In the genomic region with DNA sequence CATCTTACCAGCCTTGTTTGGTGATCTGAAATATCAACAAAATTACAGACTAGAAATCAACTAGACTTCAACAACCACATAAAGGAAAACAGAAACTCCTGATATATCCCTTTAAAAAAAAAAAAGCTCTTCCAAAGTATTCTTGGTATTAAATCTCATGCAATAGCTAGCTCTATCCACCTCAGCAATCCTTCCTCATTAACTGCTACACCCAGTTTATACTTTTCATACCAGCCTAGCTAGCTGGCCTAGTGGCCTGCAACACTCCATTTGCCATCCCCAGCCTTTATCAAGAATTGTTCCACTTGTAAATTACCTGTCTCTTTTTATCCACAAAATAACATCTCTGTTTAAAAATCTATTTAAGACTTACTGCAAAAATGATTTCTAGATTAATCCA, we compare ENCODE assay signal across 14 cellular contexts.
A peak's percentile ranks its signal among the peaks of the same experiment; 100 is the strongest.
DNase-seq lines count a peak whose midpoint lies in the region; ATAC-seq and TF ChIP-seq lines count a peak whose summit lies in the region.
"Had no signal": no experiment of that assay in that cellular context is flagged by ENCODE, and none has a peak within 500 bp of the region (broad histone marks: within the 10 kb centered on the region; RNA-seq: fewer than 3 reads in every experiment).

No MANE protein-coding gene starts in this region.

- no peaks in the 10 kb centered on the region for H3K27me3 Mint-ChIP-seq in activated T-cell treated with anti-CD3 and anti-CD28 coated beads, Interleukin-2, amount 50 U/mL, for 72 hours (ENCODE audit: low read depth)
- no peaks in the 10 kb centered on the region for H3K27me3 Mint-ChIP-seq in activated CD8-positive, alpha-beta T cell treated with anti-CD3 and anti-CD28 coated beads for 36 hours
- H3K27me3 Mint-ChIP-seq in glutamatergic neuron (ENCODE audit: unreplicated experiment) = no peaks in the 10 kb centered on the region

- H3K9me3 ChIP-seq in osteoblast (ENCODE audit: low read depth, low read length) = no peaks in the 10 kb centered on the region

- CTCF ChIA-PET in activated CD8-positive, alpha-beta T cell treated with anti-CD3 and anti-CD28 coated beads for 36 hours (lab: Charles Lee) = interaction anchor here (1.4 kb wide), 1 partner anchor 9 kb away, joined by 4 read pairs; no protein-coding TSS in a partner anchor

- H3K36me3 ChIP-seq in osteoblast (ENCODE audit: insufficient read depth, low read length) = no peaks in the 10 kb centered on the region

- POLR2A ChIA-PET in activated CD8-positive, alpha-beta T cell treated with anti-CD3 and anti-CD28 coated beads for 36 hours (lab: Charles Lee) = interaction anchor here (1.0 kb wide), 1 partner anchor 9 kb away, joined by 3 read pairs; no protein-coding TSS in a partner anchor

- no peak for DNase-seq in activated T-cell treated with anti-CD3 and anti-CD28 coated beads, Interleukin-2, amount 50 U/mL, for 72 hours
- DNase-seq in activated T-cell treated with anti-CD3 and anti-CD28 coated beads for 4 hours = no peak
- no peak for DNase-seq in activated CD8-positive, alpha-beta T cell treated with anti-CD3 and anti-CD28 coated beads for 36 hours
- DNase-seq in glutamatergic neuron = no peak
- DNase-seq in stimulated activated CD8-positive, alpha-beta memory T cell treated with anti-CD3 and anti-CD28 coated beads, Interleukin-4, amount 100 ng/mL, for 48 hours = peak; percentile 14
- no peak for DNase-seq in NCI-H1694 treated with DMSO at 0.1 percent for 48 hours (lab: John Stamatoyannopoulos, UW)
- DNase-seq in osteoblast (ENCODE audit: insufficient read length, low spot score, missing footprints) = no peak
- DNase-seq: activated CD4-positive, alpha-beta memory T cell treated with anti-CD3 and anti-CD28 coated beads, Interleukin-2, amount 10 ng/mL, durations not matched to agents 7 days and 5 days; activated effector memory CD4-positive, alpha-beta T cell treated with anti-CD3 and anti-CD28 coated beads, Interleukin-2, amount 50 U/mL, for 16 hours; central memory CD4-positive, alpha-beta T cell; foreskin keratinocyte; NCI-H1436 treated with DMSO at 0.1 percent for 48 hours had no signal

- peaks cover 82% of the 10 kb centered on the region for H3K4me1 Mint-ChIP-seq in activated T-cell treated with anti-CD3 and anti-CD28 coated beads, Interleukin-2, amount 50 U/mL, for 72 hours (ENCODE audit: low read depth)
- H3K4me1 Mint-ChIP-seq in activated CD8-positive, alpha-beta T cell treated with anti-CD3 and anti-CD28 coated beads for 36 hours (ENCODE audit: low read depth) = peaks cover 87% of the 10 kb centered on the region
- peaks cover 27% of the 10 kb centered on the region for H3K4me1 Mint-ChIP-seq in glutamatergic neuron (ENCODE audit: low read depth, unreplicated experiment)

- no peaks in the 10 kb centered on the region for H4K20me1 ChIP-seq in osteoblast (ENCODE audit: insufficient read depth, low read length)

- no peak overlapping the region for H2AFZ ChIP-seq in osteoblast (ENCODE audit: low read length)

- H3K4me1 ChIP-seq in osteoblast (ENCODE audit: insufficient read depth, low read length) = no peaks in the 10 kb centered on the region

- no peak overlapping the region for H3K4me3 ChIP-seq in osteoblast (ENCODE audit: insufficient read depth, low read length)

- H3K79me2 ChIP-seq in osteoblast (ENCODE audit: insufficient read depth, low read length) = no peaks in the 10 kb centered on the region

- no peak for ATAC-seq in activated T-cell treated with anti-CD3 and anti-CD28 coated beads, Interleukin-2, amount 50 U/mL, for 72 hours (replicated peaks in 1 of 2)
- no peak for ATAC-seq in activated CD8-positive, alpha-beta T cell treated with anti-CD3 and anti-CD28 coated beads for 36 hours
- ATAC-seq in GM19035 (IDR thresholded peaks at IDR 0.05; ENCODE audit: unreplicated experiment) = no peak
- ATAC-seq: foreskin keratinocyte; natural killer cell treated with Interleukin-12 subunit alpha and Interleukin-12 subunit beta and Interleukin-15 and Interleukin-18, amount 100 ng/mL, for 72 hours had no signal

- H3K4me3 Mint-ChIP-seq in activated T-cell treated with anti-CD3 and anti-CD28 coated beads, Interleukin-2, amount 50 U/mL, for 72 hours = peak overlapping the region; percentile 1 to 29
- no peak overlapping the region for H3K4me3 Mint-ChIP-seq in activated CD8-positive, alpha-beta T cell treated with anti-CD3 and anti-CD28 coated beads for 36 hours
- H3K4me3 Mint-ChIP-seq in glutamatergic neuron (ENCODE audit: unreplicated experiment) = peak overlapping the region; percentile 15
- H3K4me3 Mint-ChIP-seq: activated CD4-positive, alpha-beta memory T cell treated with anti-CD3 and anti-CD28 coated beads, Interleukin-2, amount 10 ng/mL, durations not matched to agents 7 days and 5 days; natural killer cell treated with Interleukin-12 subunit alpha and Interleukin-12 subunit beta and Interleukin-15 and Interleukin-18, amount 100 ng/mL, for 72 hours had no signal

- no peak overlapping the region for H3K4me2 ChIP-seq in osteoblast (ENCODE audit: insufficient read depth, low read length)

- H3K36me3 Mint-ChIP-seq in activated T-cell treated with anti-CD3 and anti-CD28 coated beads, Interleukin-2, amount 50 U/mL, for 72 hours (ENCODE audit: insufficient read depth in 2 of 2) = peaks cover 19 to 41% of the 10 kb centered on the region in 2 donors
- peaks cover 77% of the 10 kb centered on the region for H3K36me3 Mint-ChIP-seq in activated CD8-positive, alpha-beta T cell treated with anti-CD3 and anti-CD28 coated beads for 36 hours (ENCODE audit: low read depth)
- H3K36me3 Mint-ChIP-seq in glutamatergic neuron (ENCODE audit: unreplicated experiment) = peaks cover 9% of the 10 kb centered on the region

- no peaks in the 10 kb centered on the region for H3K27me3 ChIP-seq in osteoblast (ENCODE audit: insufficient read depth, low read length)
- H3K27me3 ChIP-seq: foreskin keratinocyte had no signal

- no peak overlapping the region for H3K27ac ChIP-seq in osteoblast (ENCODE audit: low read depth, low read length)
- H3K27ac ChIP-seq: foreskin keratinocyte had no signal

- H3K9me3 Mint-ChIP-seq in activated T-cell treated with anti-CD3 and anti-CD28 coated beads, Interleukin-2, amount 50 U/mL, for 72 hours = peaks cover 6 to 8% of the 10 kb centered on the region in 2 donors
- peaks cover 13% of the 10 kb centered on the region for H3K9me3 Mint-ChIP-seq in activated CD8-positive, alpha-beta T cell treated with anti-CD3 and anti-CD28 coated beads for 36 hours
- H3K9me3 Mint-ChIP-seq in glutamatergic neuron (ENCODE audit: unreplicated experiment) = peaks cover 7% of the 10 kb centered on the region

- TF ChIP-seq CTCF in activated CD8-positive, alpha-beta T cell treated with anti-CD3 and anti-CD28 coated beads for 36 hours (IDR thresholded peaks at IDR 0.05) = no peak
- no peak for TF ChIP-seq CTCF in glutamatergic neuron (IDR thresholded peaks at IDR 0.05; ENCODE audit: partially characterized antibody, unreplicated experiment)
- no peak for TF ChIP-seq CTCF in osteoblast (IDR thresholded peaks at IDR 0.05; ENCODE audit: extremely low read depth, low read depth, low read length)

- intact Hi-C loops in activated CD8-positive, alpha-beta T cell treated with anti-CD3 and anti-CD28 coated beads for 36 hours (cut with micrococcal nuclease) = no loop called here

- peak overlapping the region; percentile 9 for H3K27ac Mint-ChIP-seq in activated T-cell treated with anti-CD3 and anti-CD28 coated beads, Interleukin-2, amount 50 U/mL, for 72 hours
- H3K27ac Mint-ChIP-seq in activated CD8-positive, alpha-beta T cell treated with anti-CD3 and anti-CD28 coated beads for 36 hours = peak overlapping the region; percentile 57
- H3K27ac Mint-ChIP-seq in glutamatergic neuron (ENCODE audit: unreplicated experiment) = peak overlapping the region; percentile 92
- H3K27ac Mint-ChIP-seq: activated CD4-positive, alpha-beta memory T cell treated with anti-CD3 and anti-CD28 coated beads, Interleukin-2, amount 10 ng/mL, durations not matched to agents 7 days and 5 days; natural killer cell treated with Interleukin-12 subunit alpha and Interleukin-12 subunit beta and Interleukin-15 and Interleukin-18, amount 100 ng/mL, for 72 hours had no signal

Comparison
In these comparisons a context has a peak if more than half of its experiments do, and no peak if none do; other contexts are left out.
1. H3K27ac Mint-ChIP-seq: peak in every context shown above with its lines; median percentile 92 in glutamatergic neuron; 57 in activated CD8-positive, alpha-beta T cell treated with anti-CD3 and anti-CD28 coated beads for 36 hours; 9 in activated T-cell treated with anti-CD3 and anti-CD28 coated beads, Interleukin-2, amount 50 U/mL, for 72 hours.